ENCODE assay signal across 20 cellular contexts in genomic region chr3:189108735-189109134, GRCh38.
"Had no signal": no experiment of that assay in that cellular context is flagged by ENCODE, and none has a peak within 500 bp of the region (broad histone marks: within the 10 kb centered on the region; RNA-seq: fewer than 3 reads in every experiment).

No MANE protein-coding gene starts in this region.

- H3K27ac ChIP-seq: brain microvascular endothelial cell, dorsolateral prefrontal cortex, epithelial cell of prostate, left ventricle myocardium inferior, ovary, sigmoid colon, tibial artery had no signal

- H3K36me3 ChIP-seq: brain microvascular endothelial cell, left ventricle myocardium inferior, ovary, sigmoid colon, tibial artery had no signal

- H3K9me3 ChIP-seq: ovary, tibial artery had no signal

- H3K4me1 ChIP-seq: left ventricle myocardium inferior, sigmoid colon had no signal

- H3K27me3 ChIP-seq: dorsolateral prefrontal cortex, ovary, sigmoid colon, tibial artery had no signal

- H3K4me3 ChIP-seq: dorsolateral prefrontal cortex, left ventricle myocardium inferior, ovary, sigmoid colon, tibial artery had no signal

- DNase-seq: activated CD4-positive, alpha-beta T cell treated with anti-CD3 and anti-CD28 coated beads, Interleukin-2, amount 10 ng/mL, durations not matched to agents 24 days and 14 days; activated CD8-positive, alpha-beta T cell treated with anti-CD3 and anti-CD28 coated beads, Interleukin-2, amount 10 ng/mL, durations not matched to agents 7 days and 5 days; activated naive CD4-positive, alpha-beta T cell treated with anti-CD3 and anti-CD28 coated beads for 36 hours; activated T-cell treated with anti-CD3 and anti-CD28 coated beads, Interleukin-2, amount 50 U/mL, for 24 hours; aorta; brain microvascular endothelial cell; central memory CD4-positive, alpha-beta T cell; dorsolateral prefrontal cortex; endodermal cell; kidney; left ventricle myocardium inferior; mammary epithelial cell; naive thymus-derived CD4-positive, alpha-beta T cell; ovary; sigmoid colon; stimulated activated CD8-positive, alpha-beta memory T cell treated with anti-CD3 and anti-CD28 coated beads, Interleukin-4, amount 100 ng/mL, for 48 hours; stimulated activated naive CD4-positive, alpha-beta T cell; T-cell; tibial artery had no signal
